10 cellular contexts compared by ENCODE assay signal in genomic region chr5:73081093-73081492, GRCh38.
"Had no signal": no experiment of that assay in that cellular context is flagged by ENCODE, and none has a peak within 500 bp of the region (broad histone marks: within the 10 kb centered on the region; RNA-seq: fewer than 3 reads in every experiment).

No MANE protein-coding gene starts in this region.

- H3K4me3 Mint-ChIP-seq: GM23338, H9, HFFc6 had no signal

- H3K4me1 Mint-ChIP-seq: GM23338, H9 had no signal

- ATAC-seq: GM23338, HCT116 had no signal

- H3K4me1 ChIP-seq: HAP-1 had no signal

- H3K27ac Mint-ChIP-seq: GM23338, H9, HFFc6 had no signal

- FAIRE-seq: H1 had no signal

- H3K9ac ChIP-seq: GM23248 had no signal

- DNase-seq: GM23248, GOT3, H7, H9, HCEC 1CT, HFFc6 had no signal

- H3K9me3 ChIP-seq: HAP-1 had no signal

- H3K4me3 ChIP-seq: GM23248, GM23338, HAP-1 had no signal

- H3K9me3 Mint-ChIP-seq: GM23338, H9, HFFc6 had no signal

- H3K27ac ChIP-seq: GM23248 had no signal

- H2AFZ ChIP-seq: GM23248, GM23338 had no signal

- H3K4me2 ChIP-seq: GM23338 had no signal
